Comparison of ENCODE assay signal across 8 cellular contexts in the genomic region with DNA sequence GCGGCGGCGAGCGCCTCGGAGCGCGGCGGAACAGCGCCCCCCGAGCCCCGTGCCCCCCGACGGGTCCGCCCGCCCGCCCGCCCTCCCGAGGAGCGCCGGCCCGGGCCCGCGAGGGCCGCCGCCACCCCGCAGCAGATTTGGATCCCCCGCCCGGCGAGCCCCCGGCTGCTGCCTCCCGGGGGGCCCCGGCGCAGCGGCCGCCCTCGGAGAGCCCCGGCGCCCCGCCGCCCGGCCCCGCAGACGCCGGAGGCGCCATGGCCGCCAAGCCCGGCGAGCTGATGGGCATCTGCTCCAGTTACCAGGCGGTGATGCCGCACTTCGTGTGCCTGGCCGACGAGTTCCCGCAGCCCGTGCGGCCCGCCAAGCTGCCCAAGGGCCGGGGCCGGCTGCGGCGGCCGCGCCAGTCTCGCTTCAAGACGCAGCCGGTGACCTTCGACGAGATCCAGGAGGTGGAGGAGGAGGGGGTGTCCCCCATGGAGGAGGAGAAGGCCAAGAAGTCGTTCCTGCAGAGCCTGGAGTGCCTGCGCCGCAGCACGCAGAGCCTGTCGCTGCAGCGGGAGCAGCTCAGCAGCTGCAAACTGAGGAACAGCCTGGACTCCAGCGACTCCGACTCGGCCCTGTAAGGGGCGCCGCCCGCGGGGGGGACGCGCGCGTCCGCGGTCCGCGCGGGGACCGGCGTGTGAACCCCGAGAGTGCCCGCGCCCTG. TPM values are rescaled to one million over a fixed set of nuclear protein-coding genes. Genes with fewer than 3 reads are reported as not detected.
DNase-seq lines count a peak whose midpoint lies in the region; ATAC-seq and TF ChIP-seq lines count a peak whose summit lies in the region.

No MANE protein-coding gene starts in this region.

- peaks cover 19% of the 10 kb centered on the region for H3K4me1 ChIP-seq in testis

- no peak for TF ChIP-seq CTCF in testis (IDR thresholded peaks at IDR 0.05)

- no peaks in the 10 kb centered on the region for H3K27me3 ChIP-seq in testis

- ATAC-seq in GM21423 (IDR thresholded peaks at IDR 0.05; ENCODE audit: unreplicated experiment), result no peak

- intact Hi-C loops in testis (cut with DNase I; ENCODE audit: low total_unique reads), result loop anchor here (10.0 kb wide), 2 partner anchors 62 to 92 kb away; no protein-coding TSS in a partner anchor

- no peaks in the 10 kb centered on the region for H3K9me3 ChIP-seq in testis

- DNase-seq in NOMO-1 treated with DMSO at 0.1 percent for 48 hours (lab: John Stamatoyannopoulos, UW; ENCODE audit: unreplicated experiment) (peak; percentile 16), NOMO-1 treated with dmso at 0.1 percent for 144 hours (lab: John Stamatoyannopoulos, UW; ENCODE audit: unreplicated experiment) (no peak), NCI-H69 (lab: John Stamatoyannopoulos, UW) (peak; percentile 68), caudate nucleus (lab: John Stamatoyannopoulos, UW) (peak in 12 of 61 donors; percentile 14 to 50 (median 23)), left kidney (ENCODE audit: low read depth, low spot score) (peak; percentile 80), testis (no peak), NCI-H774 (lab: John Stamatoyannopoulos, UW) (no peak)

- no peaks in the 10 kb centered on the region for H3K36me3 ChIP-seq in testis (ENCODE audit: low read depth, missing control alignments)

- H3K4me3 ChIP-seq in testis, result peak overlapping the region; percentile 86 to 91

- H3K27ac ChIP-seq in caudate nucleus (ENCODE audit: low read depth, low read length), result peak overlapping the region; percentile 26
- peak overlapping the region; percentile 94 to 97 for H3K27ac ChIP-seq in testis

- WGBS in testis, 2 donors, result 0% methylated on average over 18 to 32 of the region's 95 CpGs

- no peak for TF ChIP-seq POLR2A in testis (IDR thresholded peaks at IDR 0.05)

RNA-seq across cellular contexts. Expression of a gene that starts 0.4 kb away (rescaled TPM):
- total RNA-seq in testis, result 100 to 1,000 TPM; 207 TPM
- polyA plus RNA-seq in testis (ENCODE audit: insufficient read depth, low read depth, low replicate concordance), result 67.4 TPM

Comparison
In these comparisons a context has a peak if more than half of its experiments do, and no peak if none do; other contexts are left out.
1. DNase-seq: peak in NOMO-1 treated with DMSO at 0.1 percent for 48 hours (single experiment), NCI-H69 (single experiment) and left kidney (single experiment); none in NOMO-1 treated with dmso at 0.1 percent for 144 hours (single experiment), testis (single experiment) and NCI-H774 (single experiment).